In genomic region chr2:25996844-25997243, GRCh38 we compare ENCODE assay signal across 17 cellular contexts. TPM values are rescaled to one million over a fixed set of nuclear protein-coding genes. Genes with fewer than 3 reads are reported as not detected.
A peak's percentile ranks its signal among the peaks of the same experiment; 100 is the strongest.
DNase-seq lines count a peak whose midpoint lies in the region; ATAC-seq and TF ChIP-seq lines count a peak whose summit lies in the region.
"Had no signal": no experiment of that assay in that cellular context is flagged by ENCODE, and none has a peak within 500 bp of the region (broad histone marks: within the 10 kb centered on the region; RNA-seq: fewer than 3 reads in every experiment).

No MANE protein-coding gene starts in this region.

- TF ChIP-seq POLR2A in gastrocnemius medialis (IDR thresholded peaks at IDR 0.05) (no peak), sigmoid colon (IDR thresholded peaks at IDR 0.05) (no peak)

- H3K4me3 ChIP-seq in ACC112 (ENCODE audit: low read depth, low read length) (no peak overlapping the region), Panc1 (ENCODE audit: low read depth in 2 of 2, low read length in 2 of 2) (no peak overlapping the region), gastrocnemius medialis (no peak overlapping the region), sigmoid colon (no peak overlapping the region)
- H3K4me3 ChIP-seq: BLaER1 had no signal

- 90 to 93% methylated on average over 1 of the region's 1 CpG for WGBS in sigmoid colon, 2 donors

- in situ Hi-C loops in Panc1 (cut with HindIII; ENCODE audit: low pct_unique_long_range_greater_than_20kb, low sequenced_read_pairs) (no loop called here), gastrocnemius medialis (cut with MboI; ENCODE audit: low sequenced_read_pairs in 4 of 4) (loop anchor here in 2 of 4 donors (10.0 to 25.0 kb wide), 2 partner anchors 88 to 340 kb away; partner anchors contain the start of genes ADGRF3 (in 1 of the 2) and SELENOI (in 1 of the 2))

- DNase-seq in Panc1 (ENCODE audit: low read depth, low spot score): no peak
- no peak for DNase-seq in epithelial cell of prostate (ENCODE audit: low read depth, low spot score)
- DNase-seq in gastrocnemius medialis: no peak
- no peak for DNase-seq in middle frontal gyrus (ENCODE audit: extremely low spot score, low spot score)
- DNase-seq in sigmoid colon: no peak
- DNase-seq: CD4-positive, alpha-beta memory T cell; DMS53; H7; HFFc6; KBM-7; NCI-H1105; NCI-H1694; NCI-H2081 treated with DMSO at 0.1 percent for 48 hours; SHP77 had no signal

- intact Hi-C loops in Panc1 (cut with micrococcal nuclease; ENCODE audit: unreplicated experiment) (no loop called here), gastrocnemius medialis (cut with DNase I; ENCODE audit: low total_unique reads) (loop anchor here (2.0 kb wide), 1 partner anchor 38 kb away; the partner anchor contains the start of gene RAB10), sigmoid colon (cut with DNase I) (no loop called here)

- POLR2A ChIA-PET in Panc1 (lab: Charles Lee): no interaction called here

- H3K79me2 ChIP-seq in ACC112 (ENCODE audit: control insufficient read depth, insufficient read depth, low read length, unreplicated experiment): no peaks in the 10 kb centered on the region

- CTCF ChIA-PET in Panc1 (lab: Charles Lee): no interaction called here

- no peak overlapping the region for H2AFZ ChIP-seq in ACC112 (ENCODE audit: low read length, unreplicated experiment)

- H3K4me1 ChIP-seq in ACC112 (ENCODE audit: control insufficient read depth, insufficient read depth, low read length, unreplicated experiment) (peaks cover 34% of the 10 kb centered on the region), Panc1 (ENCODE audit: control insufficient read depth, insufficient read depth, low read length) (peaks cover 19% of the 10 kb centered on the region), gastrocnemius medialis (peaks cover 21 to 26% of the 10 kb centered on the region in 2 donors), sigmoid colon (peaks cover 0 to 19% (median 14%) of the 10 kb centered on the region in 4 donors)

- no peak for TF ChIP-seq CTCF in Panc1 (IDR thresholded peaks at IDR 0.05)
- TF ChIP-seq CTCF in gastrocnemius medialis (IDR thresholded peaks at IDR 0.05 in 4 of 5, conservative IDR thresholded peaks at IDR 0.05 in 1 of 5): no peak
- TF ChIP-seq CTCF in sigmoid colon (IDR thresholded peaks at IDR 0.05): no peak

- H3K27ac ChIP-seq in ACC112 (ENCODE audit: low read depth, low read length) (peak overlapping the region; percentile 55), Panc1 (ENCODE audit: low read length) (peak overlapping the region; percentile 46), epithelial cell of prostate (peak overlapping the region; percentile 86), gastrocnemius medialis (peak overlapping the region; percentile 85 to 90 (median 88)), sigmoid colon (no peak overlapping the region)
- H3K27ac ChIP-seq: BLaER1 had no signal

- H3K9me3 ChIP-seq in Panc1 (ENCODE audit: control insufficient read depth, insufficient read depth, low read depth, low read length) (no peaks in the 10 kb centered on the region), gastrocnemius medialis (no peaks in the 10 kb centered on the region), sigmoid colon (no peaks in the 10 kb centered on the region)
- H3K9me3 ChIP-seq: BLaER1 had no signal

- ATAC-seq in Panc1: no peak
- ATAC-seq in gastrocnemius medialis: no peak
- no peak for ATAC-seq in GM18907 (IDR thresholded peaks at IDR 0.05; ENCODE audit: unreplicated experiment)

- H3K27me3 ChIP-seq in ACC112 (ENCODE audit: insufficient read depth, low read length) (no peaks in the 10 kb centered on the region), Panc1 (ENCODE audit: control insufficient read depth, insufficient read depth, low read length) (no peaks in the 10 kb centered on the region), gastrocnemius medialis (no peaks in the 10 kb centered on the region), sigmoid colon (no peaks in the 10 kb centered on the region)
- H3K27me3 ChIP-seq: BLaER1 had no signal

- H3K36me3 ChIP-seq in ACC112 (ENCODE audit: insufficient read depth, low read length) (no peaks in the 10 kb centered on the region), Panc1 (ENCODE audit: control insufficient read depth, insufficient read depth, low read length) (no peaks in the 10 kb centered on the region), gastrocnemius medialis (no peaks in the 10 kb centered on the region), sigmoid colon (no peaks in the 10 kb centered on the region)
- H3K36me3 ChIP-seq: BLaER1 had no signal

- no peak for TF ChIP-seq EP300 in sigmoid colon (IDR thresholded peaks at IDR 0.05)

- no TSS peak for BruUV-seq in Panc1 (replicated peaks; lab: Mats Ljungman, UMichigan)

RNA-seq across cellular contexts. Expression of gene KIF3C, which starts 14.5 kb away (rescaled TPM):
- 55.7 TPM for total RNA-seq in Panc1 (2021; ENCODE audit: unreplicated experiment)
- 77.9 TPM for polyA plus RNA-seq in Panc1 (2012; ENCODE audit: insufficient read length)
- total RNA-seq in gastrocnemius medialis: 1 to 10 TPM; 1.1 to 4.4 (median 2.1) TPM
- 10 to 100 TPM in 1 of 4 donors, 1 to 10 TPM in 3; 5.7 to 12.5 (median 8.1) TPM for total RNA-seq in sigmoid colon
- 1 to 10 TPM in 2 of 3 donors, under 1 TPM in 1; 0.69 to 3.4 (median 1.8) TPM for polyA plus RNA-seq in sigmoid colon

RNA-seq across cellular contexts. Expression of gene RAB10, which starts 37.0 kb away (rescaled TPM):
- total RNA-seq in Panc1 (2021; ENCODE audit: unreplicated experiment): 208 TPM
- polyA plus RNA-seq in Panc1 (2012; ENCODE audit: insufficient read length): 153 TPM
- 100 to 1,000 TPM; 138 to 234 (median 168) TPM for total RNA-seq in gastrocnemius medialis
- total RNA-seq in sigmoid colon: 100 to 1,000 TPM in 2 of 4 donors, 10 to 100 TPM in 2; 92.0 to 116 (median 98.9) TPM
- polyA plus RNA-seq in sigmoid colon: 10 to 100 TPM; 57.1 to 78.8 (median 67.1) TPM

Comparison
In these comparisons a context has a peak if more than half of its experiments do, and no peak if none do; other contexts are left out.
1. H3K27ac ChIP-seq: peak in ACC112 (single experiment), Panc1 (single experiment), epithelial cell of prostate (single experiment) and gastrocnemius medialis (4 of 4); none in sigmoid colon (0 of 4).